14 cellular contexts compared by ENCODE assay signal in genomic region chrX:72107320-72107719, GRCh38. TPM values are rescaled to one million over a fixed set of nuclear protein-coding genes. Genes with fewer than 3 reads are reported as not detected.
DNase-seq lines count a peak whose midpoint lies in the region; ATAC-seq and TF ChIP-seq lines count a peak whose summit lies in the region.
"Had no signal": no experiment of that assay in that cellular context is flagged by ENCODE, and none has a peak within 500 bp of the region (broad histone marks: within the 10 kb centered on the region; RNA-seq: fewer than 3 reads in every experiment).

No MANE protein-coding gene starts in this region.

- no peaks in the 10 kb centered on the region for H3K9me3 Mint-ChIP-seq in activated CD4-positive, alpha-beta memory T cell treated with anti-CD3 and anti-CD28 coated beads for 36 hours
- H3K9me3 Mint-ChIP-seq in stimulated activated memory B cell treated with anti-CD40 and anti-IgM and Interleukin-4, amounts not matched to agents 10 μg/mL and 1 μg/mL and 100 μg/mL, for 72 hours: no peaks in the 10 kb centered on the region
- H3K9me3 Mint-ChIP-seq: stimulated activated naive CD8-positive, alpha-beta T cell treated with anti-CD3 and anti-CD28 coated beads, Interleukin-15, Interleukin-2, amounts not matched to agents 100 ng/mL and 50 ng/mL, for 24 hours had no signal

- intact Hi-C loops in activated CD4-positive, alpha-beta memory T cell treated with anti-CD3 and anti-CD28 coated beads for 36 hours (cut with micrococcal nuclease): no loop called here
- intact Hi-C loops in thyroid gland (cut with DNase I): no loop called here

- DNase-seq in AML-193 (lab: John Stamatoyannopoulos, UW): peak; percentile 49 to 70
- DNase-seq in activated CD4-positive, alpha-beta memory T cell treated with anti-CD3 and anti-CD28 coated beads for 36 hours: peak; percentile 35
- peak; percentile 4 for DNase-seq in glomerular visceral epithelial cell (ENCODE audit: extremely low spot score)
- no peak for DNase-seq in thyroid gland
- DNase-seq: DND-41, NCI-H524 treated with DMSO at 0.1 percent for 48 hours, small intestine had no signal

- no peak for TF ChIP-seq CTCF in HEK293 (tag by site-specific recombination; IDR thresholded peaks at IDR 0.05)
- TF ChIP-seq CTCF in thyroid gland (IDR thresholded peaks at IDR 0.05): no peak

- TF ChIP-seq POLR2A in thyroid gland (IDR thresholded peaks at IDR 0.05): no peak

- no peaks in the 10 kb centered on the region for H3K36me3 Mint-ChIP-seq in activated CD4-positive, alpha-beta memory T cell treated with anti-CD3 and anti-CD28 coated beads for 36 hours
- no peaks in the 10 kb centered on the region for H3K36me3 Mint-ChIP-seq in stimulated activated memory B cell treated with anti-CD40 and anti-IgM and Interleukin-4, amounts not matched to agents 10 μg/mL and 1 μg/mL and 100 μg/mL, for 72 hours
- H3K36me3 Mint-ChIP-seq: mesothelial cell of epicardium had no signal

- H3K36me3 ChIP-seq in HEK293 (ENCODE audit: control insufficient read depth in 2 of 2, insufficient read depth in 1 of 2, low read length in 2 of 2) (no peaks in the 10 kb centered on the region), thyroid gland (no peaks in the 10 kb centered on the region)
- H3K36me3 ChIP-seq: esophagus muscularis mucosa had no signal

- ATAC-seq in HG03139 (IDR thresholded peaks at IDR 0.05; ENCODE audit: unreplicated experiment) (no peak), HG03196 (IDR thresholded peaks at IDR 0.05; ENCODE audit: unreplicated experiment) (no peak)
- no peak for ATAC-seq in stimulated activated memory B cell treated with anti-CD40 and anti-IgM and Interleukin-4, amounts not matched to agents 10 μg/mL and 1 μg/mL and 100 μg/mL, for 72 hours

- H3K27me3 Mint-ChIP-seq in activated CD4-positive, alpha-beta memory T cell treated with anti-CD3 and anti-CD28 coated beads for 36 hours: no peaks in the 10 kb centered on the region
- peaks cover 7% of the 10 kb centered on the region for H3K27me3 Mint-ChIP-seq in stimulated activated memory B cell treated with anti-CD40 and anti-IgM and Interleukin-4, amounts not matched to agents 10 μg/mL and 1 μg/mL and 100 μg/mL, for 72 hours

- H3K4me3 ChIP-seq in HEK293 (ENCODE audit: low read depth, low read length): no peak overlapping the region
- no peak overlapping the region for H3K4me3 ChIP-seq in thyroid gland (replicated peaks in 1 of 3)
- H3K4me3 ChIP-seq: esophagus muscularis mucosa had no signal

- H3K9me3 ChIP-seq in HEK293 (ENCODE audit: control insufficient read depth, insufficient read depth, low read depth, low read length) (no peaks in the 10 kb centered on the region), thyroid gland (no peaks in the 10 kb centered on the region)
- H3K9me3 ChIP-seq: esophagus muscularis mucosa had no signal

- 71 to 86% methylated on average over 6 of the region's 6 CpGs for WGBS in thyroid gland, 2 donors

- peak overlapping the region; percentile 42 for H3K27ac Mint-ChIP-seq in activated CD4-positive, alpha-beta memory T cell treated with anti-CD3 and anti-CD28 coated beads for 36 hours
- no peak overlapping the region for H3K27ac Mint-ChIP-seq in stimulated activated memory B cell treated with anti-CD40 and anti-IgM and Interleukin-4, amounts not matched to agents 10 μg/mL and 1 μg/mL and 100 μg/mL, for 72 hours
- H3K27ac Mint-ChIP-seq: mesothelial cell of epicardium had no signal

- POLR2A ChIA-PET in HEK293 (lab: Yijun Ruan, JAX): no interaction called here
- POLR2A ChIA-PET in activated CD4-positive, alpha-beta memory T cell treated with anti-CD3 and anti-CD28 coated beads for 36 hours (lab: Charles Lee): no interaction called here

- H3K4me3 Mint-ChIP-seq in activated CD4-positive, alpha-beta memory T cell treated with anti-CD3 and anti-CD28 coated beads for 36 hours: no peak overlapping the region
- no peak overlapping the region for H3K4me3 Mint-ChIP-seq in stimulated activated memory B cell treated with anti-CD40 and anti-IgM and Interleukin-4, amounts not matched to agents 10 μg/mL and 1 μg/mL and 100 μg/mL, for 72 hours
- H3K4me3 Mint-ChIP-seq: mesothelial cell of epicardium; stimulated activated naive CD8-positive, alpha-beta T cell treated with anti-CD3 and anti-CD28 coated beads, Interleukin-15, Interleukin-2, amounts not matched to agents 100 ng/mL and 50 ng/mL, for 24 hours had no signal

- H3K4me1 ChIP-seq in HEK293 (ENCODE audit: control insufficient read depth, insufficient read depth, low read length): no peaks in the 10 kb centered on the region
- no peaks in the 10 kb centered on the region for H3K4me1 ChIP-seq in thyroid gland

- CTCF ChIA-PET in HEK293 (lab: Yijun Ruan, JAX): interaction anchor here (0.9 to 5.3 kb wide), 2 partner anchors 19 to 88 kb away, joined by 3 to 33 read pairs; no protein-coding TSS in a partner anchor
- CTCF ChIA-PET in activated CD4-positive, alpha-beta memory T cell treated with anti-CD3 and anti-CD28 coated beads for 36 hours (lab: Charles Lee): interaction anchor here (1.7 kb wide), 1 partner anchor 85 kb away, joined by 9 read pairs; no protein-coding TSS in a partner anchor

- peaks cover 44% of the 10 kb centered on the region for H3K4me1 Mint-ChIP-seq in activated CD4-positive, alpha-beta memory T cell treated with anti-CD3 and anti-CD28 coated beads for 36 hours (ENCODE audit: low read depth)
- H3K4me1 Mint-ChIP-seq in stimulated activated memory B cell treated with anti-CD40 and anti-IgM and Interleukin-4, amounts not matched to agents 10 μg/mL and 1 μg/mL and 100 μg/mL, for 72 hours: peaks cover 19% of the 10 kb centered on the region

- H3K27ac ChIP-seq in HEK293 (ENCODE audit: extremely low read depth, low read depth, low read length) (no peak overlapping the region), thyroid gland (no peak overlapping the region)

- no peaks in the 10 kb centered on the region for H3K27me3 ChIP-seq in thyroid gland
- H3K27me3 ChIP-seq: esophagus muscularis mucosa had no signal

TF ChIP-seq in HEK293, 187 proteins besides CTCF, POLR2A, EP300 and RAD21 (continues in another document):
- TF ChIP-seq ZNF214 (tag by site-specific recombination; IDR thresholded peaks at IDR 0.05; ENCODE audit: borderline replicate concordance): no peak
- no peak for TF ChIP-seq PRDM4 (tag by site-specific recombination; IDR thresholded peaks at IDR 0.05)
- TF ChIP-seq ZNF10 (tag by site-specific recombination; IDR thresholded peaks at IDR 0.05): no peak
- peak; percentile 27; the same call in 1 of the 2 replicates for TF ChIP-seq GLIS1 (tag by site-specific recombination; IDR thresholded peaks at IDR 0.05)
- TF ChIP-seq, protein P1, sequence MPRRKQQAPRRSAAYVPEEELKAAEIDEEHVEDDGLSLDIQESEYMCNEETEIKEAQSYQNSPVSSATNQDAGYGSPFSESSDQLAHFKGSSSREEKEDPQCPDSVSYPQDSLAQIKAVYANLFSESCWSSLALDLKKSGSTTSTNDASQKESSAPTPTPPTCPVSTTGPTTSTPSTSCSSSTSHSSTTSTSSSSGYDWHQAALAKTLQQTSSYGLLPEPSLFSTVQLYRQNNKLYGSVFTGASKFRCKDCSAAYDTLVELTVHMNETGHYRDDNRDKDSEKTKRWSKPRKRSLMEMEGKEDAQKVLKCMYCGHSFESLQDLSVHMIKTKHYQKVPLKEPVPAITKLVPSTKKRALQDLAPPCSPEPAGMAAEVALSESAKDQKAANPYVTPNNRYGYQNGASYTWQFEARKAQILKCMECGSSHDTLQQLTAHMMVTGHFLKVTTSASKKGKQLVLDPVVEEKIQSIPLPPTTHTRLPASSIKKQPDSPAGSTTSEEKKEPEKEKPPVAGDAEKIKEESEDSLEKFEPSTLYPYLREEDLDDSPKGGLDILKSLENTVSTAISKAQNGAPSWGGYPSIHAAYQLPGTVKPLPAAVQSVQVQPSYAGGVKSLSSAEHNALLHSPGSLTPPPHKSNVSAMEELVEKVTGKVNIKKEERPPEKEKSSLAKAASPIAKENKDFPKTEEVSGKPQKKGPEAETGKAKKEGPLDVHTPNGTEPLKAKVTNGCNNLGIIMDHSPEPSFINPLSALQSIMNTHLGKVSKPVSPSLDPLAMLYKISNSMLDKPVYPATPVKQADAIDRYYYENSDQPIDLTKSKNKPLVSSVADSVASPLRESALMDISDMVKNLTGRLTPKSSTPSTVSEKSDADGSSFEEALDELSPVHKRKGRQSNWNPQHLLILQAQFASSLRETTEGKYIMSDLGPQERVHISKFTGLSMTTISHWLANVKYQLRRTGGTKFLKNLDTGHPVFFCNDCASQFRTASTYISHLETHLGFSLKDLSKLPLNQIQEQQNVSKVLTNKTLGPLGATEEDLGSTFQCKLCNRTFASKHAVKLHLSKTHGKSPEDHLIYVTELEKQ (tag by site-specific recombination; IDR thresholded peaks at IDR 0.05; ENCODE audit: borderline replicate concordance): no peak
- no peak for TF ChIP-seq ZNF23 (tag by site-specific recombination; IDR thresholded peaks at IDR 0.05; ENCODE audit: borderline replicate concordance)
- TF ChIP-seq ZBTB48 (tag by site-specific recombination; IDR thresholded peaks at IDR 0.05): 0 out of 2 replicates have a peak, but pooled peaks have one; percentile 49
- TF ChIP-seq ZFP69B (tag by site-specific recombination; IDR thresholded peaks at IDR 0.05): peak; percentile 55; the same call in 1 of the 2 replicates
- TF ChIP-seq EGR2 (tag by site-specific recombination; IDR thresholded peaks at IDR 0.05; ENCODE audit: low read depth): no peak
- TF ChIP-seq ZXDB (tag by site-specific recombination; IDR thresholded peaks at IDR 0.05): no peak

RNA-seq across cellular contexts. Expression of gene RTL5, which starts 24.4 kb away (rescaled TPM):
- under 1 TPM; 0.76 to 0.92 TPM for total RNA-seq in activated CD4-positive, alpha-beta memory T cell treated with anti-CD3 and anti-CD28 coated beads for 36 hours
- 1 to 10 TPM; 3.6 to 6.6 (median 5.9) TPM for total RNA-seq in thyroid gland

Comparison
In these comparisons a context has a peak if more than half of its experiments do, and no peak if none do; other contexts are left out.
1. DNase-seq: peak in AML-193 (2 of 2), activated CD4-positive, alpha-beta memory T cell treated with anti-CD3 and anti-CD28 coated beads for 36 hours (single experiment) and glomerular visceral epithelial cell (single experiment); none in thyroid gland (0 of 2).